Comparison of ENCODE assay signal across 1 cellular context in the genomic region with DNA sequence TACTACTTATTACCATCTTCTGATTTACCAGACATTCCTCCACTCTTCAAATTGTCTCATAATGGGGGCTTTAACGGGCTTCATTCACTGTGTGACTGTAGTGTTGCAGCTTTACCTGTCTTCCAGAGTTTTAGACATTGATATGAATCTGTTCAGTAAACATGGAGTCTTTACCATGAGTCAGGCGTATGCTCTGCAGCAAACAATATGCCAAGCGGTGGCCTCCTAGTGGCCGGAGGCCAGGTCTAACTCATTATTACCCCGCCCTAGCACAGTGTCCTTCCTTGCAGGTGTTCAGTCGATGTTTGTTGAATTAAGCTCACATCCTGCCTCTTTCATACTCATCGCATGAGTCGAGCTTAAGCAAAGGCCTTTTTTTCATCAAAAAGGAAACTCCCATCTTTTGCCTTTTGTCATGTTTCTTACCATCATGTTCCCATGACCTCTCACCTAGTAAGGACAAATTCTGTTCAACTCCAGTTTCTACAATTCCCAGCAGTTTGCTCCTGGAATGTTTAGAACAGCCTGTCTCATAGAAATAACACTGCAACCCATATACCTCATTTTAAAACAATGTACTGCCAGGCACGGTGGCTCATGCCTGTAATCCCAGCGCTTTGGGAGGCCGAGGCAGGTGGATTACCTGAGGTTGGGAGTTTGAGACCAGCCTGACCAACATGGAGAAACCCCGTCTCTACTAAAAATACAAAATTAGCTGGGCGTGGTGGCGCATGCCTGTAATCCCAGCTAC.
A peak's percentile ranks its signal among the peaks of the same experiment; 100 is the strongest.
TF ChIP-seq lines count a peak whose summit lies in the region.

No MANE protein-coding gene starts in this region.

TF ChIP-seq in IMR-90, 13 proteins besides CTCF, POLR2A, EP300 and RAD21 (continued from another document):
- peak; percentile 44; the same call in 1 of the 2 replicates for TF ChIP-seq NFE2L2 (IDR thresholded peaks at IDR 0.05; ENCODE audit: low read depth, low read length)
- no peak for TF ChIP-seq RCOR1 (IDR thresholded peaks at IDR 0.05; ENCODE audit: insufficient replicate concordance, low read length)
- TF ChIP-seq MXI1 (IDR thresholded peaks at IDR 0.05; ENCODE audit: borderline replicate concordance, low read depth, low read length): no peak
- peak; percentile 61; the same call in 1 of the 2 replicates for TF ChIP-seq FOS (IDR thresholded peaks at IDR 0.05; ENCODE audit: low read depth, low read length)
- no peak for TF ChIP-seq CHD1 (IDR thresholded peaks at IDR 0.05; ENCODE audit: low read depth, low read length)
- no peak for TF ChIP-seq ELK1 (IDR thresholded peaks at IDR 0.05; ENCODE audit: borderline replicate concordance, low read depth, low read length)
- no peak for TF ChIP-seq RFX5 (IDR thresholded peaks at IDR 0.05; ENCODE audit: low read depth, low read length)
